Comparison of ENCODE assay signal across 18 cellular contexts in the genomic region with DNA sequence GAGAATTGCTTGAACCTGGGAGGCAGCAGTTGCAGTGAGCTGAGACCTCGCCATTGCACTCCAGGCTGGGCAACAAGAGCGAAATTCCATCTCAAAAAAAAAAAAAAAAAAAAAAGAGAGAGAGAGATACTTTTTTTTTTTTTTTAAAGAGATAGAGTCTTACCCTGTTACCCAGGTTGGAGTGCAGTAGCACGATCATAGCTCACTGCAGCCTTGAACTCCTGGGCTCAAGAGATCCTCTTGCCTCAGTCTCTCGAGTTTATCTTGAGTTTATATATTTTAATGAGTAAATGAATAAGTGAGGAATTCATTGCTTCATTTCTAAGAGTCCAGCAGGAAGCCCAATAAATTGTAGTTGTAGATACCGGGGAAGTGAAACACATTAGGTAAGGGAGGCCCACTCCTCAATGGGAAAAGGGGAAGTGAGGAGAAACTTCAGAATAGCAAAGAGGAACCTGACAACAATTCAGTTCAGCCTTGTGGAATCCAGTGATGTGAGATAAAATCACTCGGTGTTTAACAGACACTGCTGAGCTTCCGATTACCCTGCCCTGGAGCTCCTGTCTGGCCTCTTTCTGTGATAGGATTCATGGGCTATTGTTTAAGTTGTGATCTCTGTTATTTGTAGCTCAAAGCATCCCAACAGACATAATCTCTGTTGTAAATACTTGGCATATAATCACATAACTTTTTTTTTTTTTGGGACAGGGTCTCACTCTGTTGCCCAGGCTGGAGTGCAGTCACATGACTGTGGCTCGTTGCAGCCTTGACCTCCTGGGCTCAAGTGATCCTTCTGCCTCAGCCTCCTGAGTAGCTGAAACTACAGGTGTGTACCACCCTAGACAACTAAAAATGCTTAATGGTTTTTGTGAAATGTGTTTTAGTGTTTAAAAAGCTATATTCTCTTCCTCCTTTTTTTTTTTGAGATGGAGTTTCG. TPM values are rescaled to one million over a fixed set of nuclear protein-coding genes. Genes with fewer than 3 reads are reported as not detected.
DNase-seq lines count a peak whose midpoint lies in the region; ATAC-seq and TF ChIP-seq lines count a peak whose summit lies in the region.
"Had no signal": no experiment of that assay in that cellular context is flagged by ENCODE, and none has a peak within 500 bp of the region (broad histone marks: within the 10 kb centered on the region; RNA-seq: fewer than 3 reads in every experiment).

No MANE protein-coding gene starts in this region.

- DNase-seq in SKM-1 (lab: John Stamatoyannopoulos, UW; ENCODE audit: unreplicated experiment) (peak; percentile 90), medulla oblongata (ENCODE audit: extremely low spot score) (peak; percentile 75), SHP77 treated with DMSO at 0.1 percent for 48 hours (lab: John Stamatoyannopoulos, UW) (no peak), foreskin melanocyte (no peak), posterior vena cava (ENCODE audit: low spot score) (no peak), HPDE6-E6E7 (ENCODE audit: extremely low spot score) (no peak)
- DNase-seq: activated CD4-positive, alpha-beta T cell treated with anti-CD3 and anti-CD28 coated beads, Interleukin-2, amount 10 ng/mL, durations not matched to agents 7 days and 5 days; DMS153; H7; NCI-H2029; NCI-H82; SK-N-SH; stimulated activated CD4-positive, alpha-beta T cell treated with anti-CD3 and anti-CD28 coated beads, Interleukin-4, amount 100 ng/mL, for 4 hours; stimulated activated naive CD4-positive, alpha-beta T cell treated with Interleukin-2 at 50 U/mL for 16 hours had no signal

- no peaks in the 10 kb centered on the region for H4K20me1 ChIP-seq in DOHH2 (ENCODE audit: control insufficient read depth, insufficient read depth, low read depth, low read length)

- no peaks in the 10 kb centered on the region for H3K9me2 ChIP-seq in DOHH2 (replicated peaks; ENCODE audit: control insufficient read depth, low read length)
- H3K9me2 ChIP-seq: SK-N-SH had no signal

- peak; percentile 56 for ATAC-seq in HG03159 (IDR thresholded peaks at IDR 0.05; ENCODE audit: unreplicated experiment)

- no peaks in the 10 kb centered on the region for H3K79me2 ChIP-seq in DOHH2 (ENCODE audit: control insufficient read depth, low read length)

- peak overlapping the region; percentile 54 for H3K4me2 ChIP-seq in DOHH2 (ENCODE audit: low read length)
- H3K4me2 ChIP-seq: SK-N-SH had no signal

- no peaks in the 10 kb centered on the region for H3K9me3 ChIP-seq in DOHH2 (ENCODE audit: control insufficient read depth, insufficient read depth, low read length)
- H3K9me3 ChIP-seq: SK-N-SH had no signal

- H3K36me3 ChIP-seq in DOHH2 (ENCODE audit: control insufficient read depth, low read length) = no peaks in the 10 kb centered on the region

- H3K4me1 ChIP-seq in DOHH2 (ENCODE audit: control insufficient read depth, low read length) = peaks cover 14% of the 10 kb centered on the region

- intact Hi-C loops in posterior vena cava (cut with DNase I) = no loop called here

- H3F3A ChIP-seq in DOHH2 (ENCODE audit: control insufficient read depth, insufficient read depth) = peaks cover 5% of the 10 kb centered on the region

- peaks cover 8% of the 10 kb centered on the region for H3K27me3 ChIP-seq in DOHH2 (ENCODE audit: control insufficient read depth, low read length)

- H3K4me3 ChIP-seq in DOHH2 (ENCODE audit: low read length) = peak overlapping the region; percentile 23; the same call in 1 of the 2 replicates

- peak overlapping the region; percentile 30 for H3K27ac ChIP-seq in DOHH2 (ENCODE audit: low read depth, low read length)

- TF ChIP-seq CTCF in DOHH2 (IDR thresholded peaks at IDR 0.05; ENCODE audit: low read depth, low read length, poor library complexity, severe bottlenecking) = no peak

RNA-seq across cellular contexts. Expression of a gene that starts 15.8 kb away (rescaled TPM):
- 10 to 100 TPM; 12.3 to 35.7 TPM for total RNA-seq in posterior vena cava
- total RNA-seq: H7 had no signal

RNA-seq across cellular contexts. Expression of a gene that starts 27.1 kb away (rescaled TPM):
- total RNA-seq in posterior vena cava = not detected
- total RNA-seq: activated CD4-positive, alpha-beta T cell treated with anti-CD3 and anti-CD28 coated beads, Interleukin-2, amount 10 ng/mL, durations not matched to agents 7 days and 5 days; activated T-helper 1 cell treated with anti-CD3 and anti-CD28 coated beads, Interleukin-12 subunit alpha, Interleukin-12 subunit beta, Interleukin-2, Interleukin-4 antibody, amounts not matched to agents 30 ng/mL and 10 ng/mL and 1 ng/mL, durations not matched to agents 14 hours and 24 hours and 36 hours; H7; renal cortical epithelial cell had no signal

RNA-seq across cellular contexts. Expression of a gene that starts 30.1 kb away (rescaled TPM):
- total RNA-seq in posterior vena cava = under 1 TPM; 0.05 to 0.10 TPM
- total RNA-seq: activated CD4-positive, alpha-beta T cell treated with anti-CD3 and anti-CD28 coated beads, Interleukin-2, amount 10 ng/mL, durations not matched to agents 7 days and 5 days; renal cortical epithelial cell had no signal

RNA-seq across cellular contexts. Expression of a gene that starts 41.4 kb away (rescaled TPM):
- total RNA-seq in posterior vena cava = 10 to 100 TPM; 13.0 to 23.9 TPM

Comparison
In these comparisons a context has a peak if more than half of its experiments do, and no peak if none do; other contexts are left out.
1. DNase-seq: peak in SKM-1 (single experiment) and medulla oblongata (single experiment); none in SHP77 treated with DMSO at 0.1 percent for 48 hours (single experiment), foreskin melanocyte (single experiment), posterior vena cava (single experiment) and HPDE6-E6E7 (single experiment).